18 cellular contexts compared by ENCODE assay signal in genomic region chr14:94904636-94905035, GRCh38.
DNase-seq lines count a peak whose midpoint lies in the region; ATAC-seq, FAIRE-seq and TF ChIP-seq lines count a peak whose summit lies in the region.
"Had no signal": no experiment of that assay in that cellular context is flagged by ENCODE, and none has a peak within 500 bp of the region (broad histone marks: within the 10 kb centered on the region; RNA-seq: fewer than 3 reads in every experiment).

No MANE protein-coding gene starts in this region.

- peak overlapping the region; percentile 71 to 87 for H4K8ac ChIP-seq in IMR-90 (ENCODE audit: low read depth in 2 of 2, low read length in 2 of 2)
- H4K8ac ChIP-seq in H1 (ENCODE audit: extremely low read depth, insufficient read depth, low read length), result no peak overlapping the region
- H4K8ac ChIP-seq in mesendoderm (ENCODE audit: low read depth, low read length), result no peak overlapping the region

- H3K23me2 ChIP-seq in H1 (ENCODE audit: low read depth, low read length), result no peaks in the 10 kb centered on the region; the same call in 1 of the 2 replicates

- H2BK120ac ChIP-seq in IMR-90 (ENCODE audit: low read depth, low read length) (peak overlapping the region; percentile 58), H1 (replicated peaks; ENCODE audit: low read depth, low read length) (no peak overlapping the region), mesendoderm (ENCODE audit: low read depth, low read length) (no peak overlapping the region)

- H3K27me3 ChIP-seq in BJ (ENCODE audit: control insufficient read depth, insufficient read depth, low read length) (no peaks in the 10 kb centered on the region), IMR-90 (ENCODE audit: control insufficient read depth, insufficient read depth, low read length) (no peaks in the 10 kb centered on the region), H1 (replicated peaks in 1 of 4; ENCODE audit: control insufficient read depth in 3 of 4, extremely low read depth in 1 of 4, insufficient read depth in 3 of 4, low read length in 3 of 4) (peaks cover 7 to 26% (median 13%) of the 10 kb centered on the region in 4 experiments; a peak in 5 of 7 replicates), mesendoderm (ENCODE audit: insufficient read depth, low read length, poor library complexity) (no peaks in the 10 kb centered on the region)

- H4K91ac ChIP-seq in IMR-90 (ENCODE audit: insufficient read depth, low read depth, low read length), result peak overlapping the region; percentile 91
- H4K91ac ChIP-seq in H1 (replicated peaks; ENCODE audit: insufficient read length, low read length), result no peak overlapping the region

- no peaks in the 10 kb centered on the region for H3K36me3 Mint-ChIP-seq in activated CD4-positive, alpha-beta T cell treated with anti-CD3 and anti-CD28 coated beads for 36 hours (ENCODE audit: low read depth)
- H3K36me3 Mint-ChIP-seq: activated naive CD8-positive, alpha-beta T cell treated with anti-CD3 and anti-CD28 coated beads, Interleukin-2, amount 10 ng/mL, durations not matched to agents 7 days and 5 days; natural killer cell treated with Interleukin-12 subunit alpha and Interleukin-12 subunit beta and Interleukin-15 and Interleukin-18, amount 100 ng/mL, for 72 hours had no signal

- in situ Hi-C loops in IMR-90 (cut with MboI; ENCODE audit: low sequenced_read_pairs), result no loop called here

- H3K4me1 ChIP-seq in IMR-90 (ENCODE audit: control insufficient read depth, insufficient read depth, low read length) (no peaks in the 10 kb centered on the region; the same call in none of the 2 replicates), H1 (replicated peaks in 1 of 4; ENCODE audit: control insufficient read depth in 3 of 4, insufficient read depth in 4 of 4, low read length in 3 of 4) (no peaks in the 10 kb centered on the region; a peak in 2 of 7 replicates), mesendoderm (ENCODE audit: control insufficient read depth, low read depth, low read length) (no peaks in the 10 kb centered on the region)
- H3K4me1 ChIP-seq: lower lobe of right lung, prostate gland, spleen had no signal

- H3K4ac ChIP-seq in IMR-90 (ENCODE audit: low read depth, low read length) (peak overlapping the region; percentile 24; the same call in 1 of the 2 replicates), H1 (replicated peaks; ENCODE audit: insufficient read length, low read depth, low read length) (no peak overlapping the region), mesendoderm (ENCODE audit: low read depth, low read length) (no peak overlapping the region)

- H3K9me1 ChIP-seq in IMR-90 (ENCODE audit: insufficient read depth, low read length), result no peaks in the 10 kb centered on the region

- TF ChIP-seq POLR2A in IMR-90 (IDR thresholded peaks at IDR 0.05; ENCODE audit: low read depth, low read length) (no peak), H1 (IDR thresholded peaks at IDR 0.05; ENCODE audit: control extremely low read depth in 1 of 2, low read depth in 2 of 2, low read length in 2 of 2) (no peak)

- no CpG with 5 or more reads among the region's 4 CpGs for WGBS in IMR-90 (ENCODE audit: extremely low coverage in 2 of 2, insufficient read length in 1 of 2), 2 experiments
- 47% methylated on average over 4 of the region's 4 CpGs; no CpG with 5 or more reads in 1 of the 2 experiments for WGBS in H1 (ENCODE audit: extremely low coverage in 1 of 2, insufficient coverage in 1 of 2, insufficient read length in 1 of 2, insufficient replicate concordance in 2 of 2, low coverage in 1 of 2, low lambda C conversion rate in 2 of 2, missing lambda C conversion rate in 1 of 2), 2 experiments
- no CpG with 5 or more reads among the region's 4 CpGs for WGBS in mesendoderm (ENCODE audit: extremely low coverage, insufficient coverage, low lambda C conversion rate)

- no peak for TF ChIP-seq CTCF in BJ (IDR thresholded peaks at IDR 0.05; ENCODE audit: insufficient read depth, low read depth, low read length)
- no peak for TF ChIP-seq CTCF in IMR-90 (conservative IDR thresholded peaks at IDR 0.05; ENCODE audit: low read depth, low read length)
- TF ChIP-seq CTCF in H1 (IDR thresholded peaks at IDR 0.05; ENCODE audit: control extremely low read depth in 1 of 3, insufficient read depth in 1 of 3, low read depth in 1 of 3, low read length in 3 of 3), result no peak
- no peak for TF ChIP-seq CTCF in GM20000 (IDR thresholded peaks at IDR 0.05; ENCODE audit: extremely low read depth, missing control alignments)

- H3K79me1 ChIP-seq in IMR-90 (ENCODE audit: low read depth in 1 of 2, low read length in 2 of 2) (no peaks in the 10 kb centered on the region), H1 (ENCODE audit: low read depth, low read length) (no peaks in the 10 kb centered on the region), mesendoderm (ENCODE audit: low read length) (no peaks in the 10 kb centered on the region)

- H3K79me2 ChIP-seq in H1 (ENCODE audit: control insufficient read depth in 1 of 2, insufficient read depth in 2 of 2, low read length in 2 of 2) (no peaks in the 10 kb centered on the region), mesendoderm (ENCODE audit: control insufficient read depth, insufficient read depth, low read length) (no peaks in the 10 kb centered on the region)

- FAIRE-seq in H1 (lab: Jason Lieb, UNC), result no peak

- H2BK20ac ChIP-seq in IMR-90 (ENCODE audit: low read depth, low read length) (peak overlapping the region; percentile 73), H1 (ENCODE audit: low read length) (no peak overlapping the region)

- H3K14ac ChIP-seq in IMR-90 (replicated peaks; ENCODE audit: low read depth, low read length) (no peak overlapping the region), H1 (ENCODE audit: insufficient read length) (no peak overlapping the region)

- H3K4me3 Mint-ChIP-seq in activated CD4-positive, alpha-beta T cell treated with anti-CD3 and anti-CD28 coated beads for 36 hours, result no peak overlapping the region
- H3K4me3 Mint-ChIP-seq: activated naive CD8-positive, alpha-beta T cell treated with anti-CD3 and anti-CD28 coated beads, Interleukin-2, amount 10 ng/mL, durations not matched to agents 7 days and 5 days; central memory CD8-positive, alpha-beta T cell; natural killer cell treated with Interleukin-12 subunit alpha and Interleukin-12 subunit beta and Interleukin-15 and Interleukin-18, amount 100 ng/mL, for 72 hours had no signal

- H3K56ac ChIP-seq in IMR-90 (ENCODE audit: extremely low read depth, insufficient read depth, low read length) (no peak overlapping the region), H1 (replicated peaks; ENCODE audit: insufficient read length, low read depth, low read length) (no peak overlapping the region), mesendoderm (ENCODE audit: low read length) (no peak overlapping the region)

- no peaks in the 10 kb centered on the region for H3K4me1 Mint-ChIP-seq in activated CD4-positive, alpha-beta T cell treated with anti-CD3 and anti-CD28 coated beads for 36 hours
- H3K4me1 Mint-ChIP-seq: activated naive CD8-positive, alpha-beta T cell treated with anti-CD3 and anti-CD28 coated beads, Interleukin-2, amount 10 ng/mL, durations not matched to agents 7 days and 5 days; central memory CD8-positive, alpha-beta T cell had no signal

- peak; percentile 55 for DNase-seq in BJ (ENCODE audit: low read depth)
- peak; percentile 34 for DNase-seq in IMR-90
- DNase-seq in H1 (ENCODE audit: low read depth in 1 of 2, low spot score in 2 of 2), result peak in 1 of 2 experiments; percentile 3
- peak; percentile 65 for DNase-seq in mesendoderm
- no peak for DNase-seq in NCI-H2196 treated with DMSO at 0.1 percent for 48 hours (lab: John Stamatoyannopoulos, UW; ENCODE audit: unreplicated experiment)
- DNase-seq in GM20000 (ENCODE audit: low spot score), result no peak
- no peak for DNase-seq in activated CD4-positive, alpha-beta T cell treated with anti-CD3 and anti-CD28 coated beads for 36 hours
- DNase-seq: activated naive CD8-positive, alpha-beta T cell treated with anti-CD3 and anti-CD28 coated beads, Interleukin-2, amount 10 ng/mL, durations not matched to agents 7 days and 5 days; GOT3; lower lobe of right lung; NCI-H1436 treated with DMSO at 0.1 percent for 48 hours; NCI-H446 treated with DMSO at 0.1 percent for 48 hours had no signal

- H3K9me3 Mint-ChIP-seq in activated CD4-positive, alpha-beta T cell treated with anti-CD3 and anti-CD28 coated beads for 36 hours (ENCODE audit: low read depth), result no peaks in the 10 kb centered on the region
- H3K9me3 Mint-ChIP-seq: activated naive CD8-positive, alpha-beta T cell treated with anti-CD3 and anti-CD28 coated beads, Interleukin-2, amount 10 ng/mL, durations not matched to agents 7 days and 5 days; central memory CD8-positive, alpha-beta T cell; natural killer cell treated with Interleukin-12 subunit alpha and Interleukin-12 subunit beta and Interleukin-15 and Interleukin-18, amount 100 ng/mL, for 72 hours had no signal

- peak overlapping the region; percentile 94 for H4K5ac ChIP-seq in IMR-90 (ENCODE audit: low read depth, low read length)
- no peak overlapping the region for H4K5ac ChIP-seq in H1 (ENCODE audit: insufficient read length, low read depth, low read length)
- H4K5ac ChIP-seq in mesendoderm (ENCODE audit: low read length), result no peak overlapping the region

- H2AK5ac ChIP-seq in IMR-90 (ENCODE audit: low read depth, low read length) (peak overlapping the region; percentile 7; the same call in 1 of the 2 replicates), H1 (ENCODE audit: low read depth, low read length) (no peak overlapping the region), mesendoderm (ENCODE audit: low read length) (no peak overlapping the region)

- H3K27ac Mint-ChIP-seq in activated CD4-positive, alpha-beta T cell treated with anti-CD3 and anti-CD28 coated beads for 36 hours, result no peak overlapping the region
- H3K27ac Mint-ChIP-seq: activated naive CD8-positive, alpha-beta T cell treated with anti-CD3 and anti-CD28 coated beads, Interleukin-2, amount 10 ng/mL, durations not matched to agents 7 days and 5 days; natural killer cell treated with Interleukin-12 subunit alpha and Interleukin-12 subunit beta and Interleukin-15 and Interleukin-18, amount 100 ng/mL, for 72 hours had no signal

- H2BK5ac ChIP-seq in IMR-90 (ENCODE audit: low read depth, low read length, poor library complexity, severe bottlenecking) (peak overlapping the region; percentile 86), H1 (ENCODE audit: low read depth, low read length) (no peak overlapping the region), mesendoderm (ENCODE audit: low read length) (no peak overlapping the region)

- H3K18ac ChIP-seq in IMR-90 (ENCODE audit: low read depth, low read length) (peak overlapping the region; percentile 99), H1 (ENCODE audit: extremely low read depth, low read length) (no peak overlapping the region), mesendoderm (ENCODE audit: low read length) (no peak overlapping the region)

- H3K4me3 ChIP-seq in BJ (ENCODE audit: low read depth, low read length), result no peak overlapping the region
- no peak overlapping the region for H3K4me3 ChIP-seq in IMR-90 (ENCODE audit: insufficient read depth, low read depth, low read length)
- H3K4me3 ChIP-seq in H1 (ENCODE audit: extremely low read depth in 1 of 4, insufficient read depth in 2 of 4, low read depth in 3 of 4, low read length in 4 of 4), result no peak overlapping the region
- no peak overlapping the region for H3K4me3 ChIP-seq in mesendoderm (ENCODE audit: low read length)
- H3K4me3 ChIP-seq: lower lobe of right lung, prostate gland, spleen had no signal

- H2AK9ac ChIP-seq in IMR-90 (replicated peaks; ENCODE audit: low read depth, low read length, poor library complexity), result no peak overlapping the region

- peak; percentile 94 for ATAC-seq in IMR-90 (ENCODE audit: low read depth)
- no peak for ATAC-seq in HG03442 (IDR thresholded peaks at IDR 0.05; ENCODE audit: unreplicated experiment)
- ATAC-seq in activated CD4-positive, alpha-beta T cell treated with anti-CD3 and anti-CD28 coated beads for 36 hours, result no peak
- ATAC-seq: lower lobe of right lung; natural killer cell treated with Interleukin-12 subunit alpha and Interleukin-12 subunit beta and Interleukin-15 and Interleukin-18, amount 100 ng/mL, for 72 hours had no signal

- H3K27ac ChIP-seq in IMR-90 (ENCODE audit: insufficient read depth, low read length) (peak overlapping the region; percentile 89), H1 (ENCODE audit: low read depth, low read length) (no peak overlapping the region), mesendoderm (ENCODE audit: low read depth, low read length) (peak overlapping the region; percentile 13)
- H3K27ac ChIP-seq: lower lobe of right lung, prostate gland, spleen, VCaP had no signal

- H3K4me2 ChIP-seq in IMR-90 (ENCODE audit: low read depth, low read length), result peak overlapping the region; percentile 56; the same call in 1 of the 2 replicates
- no peak overlapping the region for H3K4me2 ChIP-seq in H1 (ENCODE audit: insufficient read depth in 1 of 2, low read depth in 2 of 2, low read length in 2 of 2)
- no peak overlapping the region for H3K4me2 ChIP-seq in mesendoderm (ENCODE audit: low read length)

- POLR2A ChIA-PET in BJ (lab: Charles Lee) (no interaction called here), IMR-90 (lab: Charles Lee; ENCODE audit: unreplicated experiment) (no interaction called here), H1 (lab: Charles Lee; ENCODE audit: partially characterized antibody) (no interaction called here)
- POLR2A ChIA-PET in activated CD4-positive, alpha-beta T cell treated with anti-CD3 and anti-CD28 coated beads for 36 hours (lab: Charles Lee), result no interaction called here

- H3K27me3 Mint-ChIP-seq in activated CD4-positive, alpha-beta T cell treated with anti-CD3 and anti-CD28 coated beads for 36 hours, result peaks cover 5% of the 10 kb centered on the region

- H2AFZ ChIP-seq in IMR-90 (replicated peaks; ENCODE audit: low read length, poor library complexity) (no peak overlapping the region), H1 (ENCODE audit: low read length) (no peak overlapping the region)

- TF ChIP-seq EP300 in H1 (IDR thresholded peaks at IDR 0.05; ENCODE audit: borderline replicate concordance in 1 of 2, low read depth in 2 of 2, low read length in 2 of 2), result no peak

- no TSS peak for BruUV-seq in IMR-90 (replicated peaks; lab: Mats Ljungman, UMichigan)

- CTCF ChIA-PET in BJ (lab: Yijun Ruan, JAX) (interaction anchor here (1.3 kb wide), 1 partner anchor 21 kb away, joined by 4 read pairs; no protein-coding TSS in a partner anchor), IMR-90 (lab: Yijun Ruan, JAX) (no interaction called here), H1 (lab: Charles Lee; ENCODE audit: partially characterized antibody) (interaction anchor here (0.9 kb wide), 1 partner anchor 21 kb away, joined by 3 read pairs; no protein-coding TSS in a partner anchor)
- CTCF ChIA-PET in activated CD4-positive, alpha-beta T cell treated with anti-CD3 and anti-CD28 coated beads for 36 hours (lab: Charles Lee), result no interaction called here

- no peak overlapping the region for H3K9ac ChIP-seq in IMR-90 (ENCODE audit: low read depth, low read length)
- no peak overlapping the region for H3K9ac ChIP-seq in H1 (replicated peaks in 1 of 4; ENCODE audit: extremely low read depth in 1 of 4, low read depth in 3 of 4, low read length in 3 of 4)
- no peak overlapping the region for H3K9ac ChIP-seq in mesendoderm (ENCODE audit: low read length)

- dilution Hi-C loops in IMR-90 (cut with HindIII; ENCODE audit: low sequenced_read_pairs, unreplicated experiment), result no loop called here

- H3K9me3 ChIP-seq in IMR-90 (ENCODE audit: control insufficient read depth, insufficient read depth, low read length) (peaks cover 16% of the 10 kb centered on the region; the same call in 1 of the 2 replicates), H1 (ENCODE audit: insufficient read depth in 2 of 2, low read depth in 1 of 2, low read length in 1 of 2) (no peaks in the 10 kb centered on the region)
- H3K9me3 ChIP-seq: lower lobe of right lung, prostate gland, spleen had no signal

- no peak overlapping the region; the same call in 2 of the 3 replicates for H2BK15ac ChIP-seq in IMR-90 (ENCODE audit: low read depth, low read length)
- H2BK15ac ChIP-seq in H1 (ENCODE audit: low read length), result no peak overlapping the region
- no peak overlapping the region for H2BK15ac ChIP-seq in mesendoderm (replicated peaks; ENCODE audit: low read depth)

- H3K36me3 ChIP-seq in BJ (ENCODE audit: control insufficient read depth, insufficient read depth, low read length) (no peaks in the 10 kb centered on the region), IMR-90 (ENCODE audit: control insufficient read depth, insufficient read depth, low read length) (no peaks in the 10 kb centered on the region), H1 (ENCODE audit: control insufficient read depth in 2 of 4, insufficient read depth in 4 of 4, low read length in 3 of 4) (no peaks in the 10 kb centered on the region), mesendoderm (ENCODE audit: control insufficient read depth, insufficient read depth, low read length) (no peaks in the 10 kb centered on the region)
- H3K36me3 ChIP-seq: lower lobe of right lung, prostate gland, spleen had no signal

- no peak for TF ChIP-seq RAD21 in IMR-90 (IDR thresholded peaks at IDR 0.05; ENCODE audit: low read length)
- TF ChIP-seq RAD21 in H1 (IDR thresholded peaks at IDR 0.05 in 1 of 2, conservative IDR thresholded peaks at IDR 0.05 in 1 of 2; ENCODE audit: low read depth in 2 of 2, low read length in 2 of 2), result no peak

- H2BK12ac ChIP-seq in H1 (ENCODE audit: low read depth, low read length), result 0 out of 2 replicates have a peak overlapping the region, but pooled peaks have one; percentile 7

- no peaks in the 10 kb centered on the region for H4K20me1 ChIP-seq in IMR-90 (ENCODE audit: insufficient read depth, low read length)
- no peaks in the 10 kb centered on the region for H4K20me1 ChIP-seq in H1 (replicated peaks in 1 of 2; ENCODE audit: control insufficient read depth in 1 of 2, insufficient read depth in 2 of 2, low read length in 2 of 2)

- no peak overlapping the region for H3K23ac ChIP-seq in IMR-90 (ENCODE audit: low read depth, low read length)
- H3K23ac ChIP-seq in H1 (ENCODE audit: insufficient read length), result no peak overlapping the region
- H3K23ac ChIP-seq in mesendoderm (ENCODE audit: low read length), result no peak overlapping the region

- intact Hi-C loops in IMR-90 (cut with micrococcal nuclease), result loop anchor here (5.0 kb wide), 1 partner anchor 193 kb away; no protein-coding TSS in a partner anchor
- intact Hi-C loops in activated CD4-positive, alpha-beta T cell treated with anti-CD3 and anti-CD28 coated beads for 36 hours (cut with DNase I, micrococcal nuclease), result no loop called here

Comparison
In these comparisons a context has a peak if more than half of its experiments do, and no peak if none do; other contexts are left out.
1. DNase-seq: peak in BJ (single experiment), IMR-90 (single experiment) and mesendoderm (single experiment); none in NCI-H2196 treated with DMSO at 0.1 percent for 48 hours (single experiment), GM20000 (single experiment) and activated CD4-positive, alpha-beta T cell treated with anti-CD3 and anti-CD28 coated beads for 36 hours (single experiment).
2. H4K8ac ChIP-seq: peak in IMR-90 (2 of 2); none in H1 (single experiment) and mesendoderm (single experiment).
3. CTCF ChIA-PET loops: an anchor here in BJ (1.3 kb wide) and H1 (0.9 kb wide); none called in IMR-90 and activated CD4-positive, alpha-beta T cell treated with anti-CD3 and anti-CD28 coated beads for 36 hours.